ENCODE assay signal across 24 cellular contexts in genomic region chr19:17972230-17972629, GRCh38. TPM values are rescaled to one million over a fixed set of nuclear protein-coding genes. Genes with fewer than 3 reads are reported as not detected.
A peak's percentile ranks its signal among the peaks of the same experiment; 100 is the strongest.
DNase-seq lines count a peak whose midpoint lies in the region; ATAC-seq, FAIRE-seq and TF ChIP-seq lines count a peak whose summit lies in the region.
"Had no signal": no experiment of that assay in that cellular context is flagged by ENCODE, and none has a peak within 500 bp of the region (broad histone marks: within the 10 kb centered on the region; RNA-seq: fewer than 3 reads in every experiment).

No MANE protein-coding gene starts in this region.

- no peaks in the 10 kb centered on the region for H3K9me3 ChIP-seq in BLaER1
- H3K9me3 ChIP-seq in GM12878 (replicated peaks; ENCODE audit: control insufficient read depth, insufficient read depth, low read length): no peaks in the 10 kb centered on the region
- no peaks in the 10 kb centered on the region for H3K9me3 ChIP-seq in neural progenitor cell (ENCODE audit: low read depth)
- no peaks in the 10 kb centered on the region for H3K9me3 ChIP-seq in neuronal stem cell (replicated peaks in 1 of 2; ENCODE audit: control insufficient read depth in 2 of 2, insufficient read depth in 1 of 2, low read depth in 1 of 2, low read length in 2 of 2)
- H3K9me3 ChIP-seq: Caco-2, HAP-1 had no signal

- RAD21 ChIA-PET in GM12878 (lab: Charles Lee; ENCODE audit: unreplicated experiment): interaction anchor here (1.1 kb wide), 1 partner anchor 34 kb away, joined by 4 read pairs; no protein-coding TSS in a partner anchor

- peaks cover 16% of the 10 kb centered on the region for H3K4me1 Mint-ChIP-seq in neural progenitor cell

- no peak overlapping the region for H2BK15ac ChIP-seq in neuronal stem cell (ENCODE audit: low read length)

- peak overlapping the region; percentile 50 for H3K27ac Mint-ChIP-seq in neural progenitor cell
- H3K27ac Mint-ChIP-seq: B cell; CD4-positive, alpha-beta T cell; HFFc6; IgD-negative memory B cell had no signal

- H3K4me3 Mint-ChIP-seq in neural progenitor cell: no peak overlapping the region
- H3K4me3 Mint-ChIP-seq: B cell; CD4-positive, alpha-beta T cell; HFFc6; IgD-negative memory B cell had no signal

- no peak overlapping the region for H4K91ac ChIP-seq in neuronal stem cell (ENCODE audit: low read depth, low read length, poor library complexity)

- H3K27me3 Mint-ChIP-seq in neural progenitor cell (ENCODE audit: insufficient read depth, low read depth): peaks cover 10% of the 10 kb centered on the region

- H3K27ac ChIP-seq in BLaER1 (no peak overlapping the region), GM12878 (ENCODE audit: control insufficient read depth, insufficient read depth) (no peak overlapping the region), neural progenitor cell (no peak overlapping the region), neuronal stem cell (replicated peaks; ENCODE audit: low read length) (no peak overlapping the region)
- H3K27ac ChIP-seq: C4-2B had no signal

- no peak for TF ChIP-seq POLR2A in GM12878 (IDR thresholded peaks at IDR 0.05; ENCODE audit: low read depth, low read length)

- H3K79me2 ChIP-seq in GM12878 (ENCODE audit: control insufficient read depth, insufficient read depth, low read length) (no peaks in the 10 kb centered on the region), neural progenitor cell (ENCODE audit: low read depth) (no peaks in the 10 kb centered on the region)

- no peaks in the 10 kb centered on the region for H3K9me3 Mint-ChIP-seq in neural progenitor cell
- H3K9me3 Mint-ChIP-seq: CD4-positive, alpha-beta T cell; HFFc6; IgD-negative memory B cell had no signal

- H2AK5ac ChIP-seq in neuronal stem cell (ENCODE audit: low read depth, low read length): no peak overlapping the region

- no peak overlapping the region for H3K14ac ChIP-seq in neuronal stem cell (ENCODE audit: low read length)

- FAIRE-seq in GM12878 (lab: Jason Lieb, UNC): no peak
- FAIRE-seq: D721Med, GM12892, GM18507, H1, HTR-8/SVneo had no signal

- H3K23ac ChIP-seq in neuronal stem cell (ENCODE audit: low read depth, low read length, poor library complexity): no peak overlapping the region

- peak; percentile 58 for ATAC-seq in GM12878
- no peak for ATAC-seq in HG03159 (IDR thresholded peaks at IDR 0.05; ENCODE audit: unreplicated experiment)
- ATAC-seq in GM21723 (IDR thresholded peaks at IDR 0.05; ENCODE audit: unreplicated experiment): no peak

- H3K4me1 ChIP-seq in BLaER1 (peaks cover 47% of the 10 kb centered on the region), GM12878 (ENCODE audit: control insufficient read depth, insufficient read depth, low read length) (no peaks in the 10 kb centered on the region), neural progenitor cell (no peaks in the 10 kb centered on the region), neuronal stem cell (ENCODE audit: control insufficient read depth in 2 of 2, insufficient read depth in 1 of 2, low read depth in 1 of 2, low read length in 2 of 2) (peaks cover 4 to 6% of the 10 kb centered on the region in 2 donors)
- H3K4me1 ChIP-seq: Caco-2 had no signal

- H3K9ac ChIP-seq in BLaER1: no peak overlapping the region
- no peak overlapping the region for H3K9ac ChIP-seq in GM12878 (ENCODE audit: control insufficient read depth, insufficient read depth, low read length)
- peak overlapping the region; percentile 32 for H3K9ac ChIP-seq in neural progenitor cell
- H3K9ac ChIP-seq in neuronal stem cell (ENCODE audit: low read depth, low read length, poor library complexity): no peak overlapping the region

- H3K36me3 ChIP-seq in BLaER1 (no peaks in the 10 kb centered on the region), GM12878 (ENCODE audit: control insufficient read depth in 2 of 2, insufficient read depth in 2 of 2, low read length in 1 of 2) (no peaks in the 10 kb centered on the region), neural progenitor cell (no peaks in the 10 kb centered on the region), neuronal stem cell (replicated peaks in 1 of 2; ENCODE audit: control insufficient read depth in 2 of 2, insufficient read depth in 2 of 2, low read length in 2 of 2) (peaks cover 0 to 9% of the 10 kb centered on the region in 2 donors)

- no peak overlapping the region for H2BK5ac ChIP-seq in neuronal stem cell (ENCODE audit: low read length)

- peaks cover 2% of the 10 kb centered on the region for H3K36me3 Mint-ChIP-seq in neural progenitor cell
- H3K36me3 Mint-ChIP-seq: IgD-negative memory B cell had no signal

- H4K20me1 ChIP-seq in BLaER1: no peaks in the 10 kb centered on the region
- no peaks in the 10 kb centered on the region; the same call in 1 of the 2 replicates for H4K20me1 ChIP-seq in GM12878 (ENCODE audit: control insufficient read depth, insufficient read depth)
- no peaks in the 10 kb centered on the region for H4K20me1 ChIP-seq in neural progenitor cell (ENCODE audit: low read depth)

- TF ChIP-seq CTCF in GM20000 (IDR thresholded peaks at IDR 0.05; ENCODE audit: extremely low read depth, missing control alignments) (no peak), GM12878 (IDR thresholded peaks at IDR 0.05 in 2 of 3, conservative IDR thresholded peaks at IDR 0.05 in 1 of 3; ENCODE audit: control insufficient read depth in 2 of 3, extremely low read depth in 1 of 3, insufficient read depth in 1 of 3, low read depth in 3 of 3, low read length in 3 of 3) (no peak), neural progenitor cell (IDR thresholded peaks at IDR 0.05) (no peak)

- intact Hi-C loops in GM12878 (cut with micrococcal nuclease; ENCODE audit: unreplicated experiment): no loop called here

- no peak for TF ChIP-seq EP300 in GM12878 (IDR thresholded peaks at IDR 0.05; ENCODE audit: borderline replicate concordance in 1 of 2, control insufficient read depth in 1 of 2, low read depth in 2 of 2, low read length in 2 of 2)

- CTCF ChIA-PET in GM12878 (lab: Yijun Ruan, JAX): interaction anchor here (1.1 to 1.2 kb wide), 2 partner anchors 28 to 34 kb away, joined by 3 read pairs; no protein-coding TSS in a partner anchor

- H2BK120ac ChIP-seq in neuronal stem cell (ENCODE audit: low read depth, low read length): no peak overlapping the region

- SMC1A ChIA-PET in GM12878 (lab: Charles Lee; ENCODE audit: uncharacterized antibody, unreplicated experiment): no interaction called here

- DNase-seq in GM20000 (ENCODE audit: low spot score): peak; percentile 46
- DNase-seq in GM12878 (ENCODE audit: low read depth, low spot score): no peak
- no peak for DNase-seq in neural progenitor cell (ENCODE audit: low spot score)
- DNase-seq in neuronal stem cell (ENCODE audit: low spot score): no peak
- no peak for DNase-seq in GF-D8 (lab: John Stamatoyannopoulos, UW)
- DNase-seq: 8988T; Caco-2; CD4-positive, alpha-beta T cell; DMS79; HFFc6; Karpas-422; KBM-7 had no signal

- no peak overlapping the region for H3K4me3 ChIP-seq in BLaER1
- no peak overlapping the region for H3K4me3 ChIP-seq in GM12878
- H3K4me3 ChIP-seq in neural progenitor cell: no peak overlapping the region
- H3K4me3 ChIP-seq in neuronal stem cell (ENCODE audit: low read length in 2 of 2): no peak overlapping the region
- H3K4me3 ChIP-seq: HAP-1 had no signal

- no peak overlapping the region for H3K18ac ChIP-seq in neuronal stem cell (ENCODE audit: low read length)

- no peak overlapping the region for H3K4ac ChIP-seq in neuronal stem cell (ENCODE audit: low read length)

- peaks cover 2% of the 10 kb centered on the region for H3K79me1 ChIP-seq in neuronal stem cell (ENCODE audit: low read depth, low read length)

- no peak overlapping the region for H2BK12ac ChIP-seq in neuronal stem cell (ENCODE audit: low read length)

- no peak overlapping the region for H4K8ac ChIP-seq in neuronal stem cell (ENCODE audit: low read depth, low read length)

- POLR2A ChIA-PET in GM12878 (lab: Charles Lee): no interaction called here

- H3K27me3 ChIP-seq in BLaER1 (peaks cover 18% of the 10 kb centered on the region), GM12878 (replicated peaks in 1 of 2; ENCODE audit: control insufficient read depth in 2 of 2, insufficient read depth in 2 of 2, low read length in 1 of 2) (peaks cover 0 to 2% of the 10 kb centered on the region in 2 experiments; a peak in 1 of 4 replicates), neural progenitor cell (peaks cover 10% of the 10 kb centered on the region), neuronal stem cell (ENCODE audit: control insufficient read depth in 3 of 3, insufficient read depth in 3 of 3, low read depth in 1 of 3, low read length in 3 of 3) (peaks cover 0 to 13% (median 7%) of the 10 kb centered on the region in 3 experiments)

- no peaks in the 10 kb centered on the region for H3F3A ChIP-seq in neural progenitor cell (ENCODE audit: low read depth)

- H2AFZ ChIP-seq in GM12878 (ENCODE audit: control insufficient read depth, low read depth, low read length): no peak overlapping the region
- H2AFZ ChIP-seq in neural progenitor cell (replicated peaks): no peak overlapping the region
- no peak overlapping the region for H2AFZ ChIP-seq in neuronal stem cell (ENCODE audit: low read length)

- H3K4me2 ChIP-seq in BLaER1: peak overlapping the region; percentile 64
- no peak overlapping the region for H3K4me2 ChIP-seq in GM12878 (ENCODE audit: control insufficient read depth, insufficient read depth)
- H3K4me2 ChIP-seq in neural progenitor cell: no peak overlapping the region
- H3K4me2 ChIP-seq in neuronal stem cell (ENCODE audit: insufficient read depth, low read length, poor library complexity, severe bottlenecking): no peak overlapping the region

- WGBS in GM12878 (ENCODE audit: insufficient coverage, insufficient replicate concordance, low lambda C conversion rate, missing lambda C conversion rate): 6% methylated on average over 1 of the region's 1 CpG
- no CpG with 5 or more reads among the region's 1 CpG for WGBS in neuronal stem cell (ENCODE audit: extremely low coverage in 2 of 2, insufficient read length in 2 of 2, insufficient replicate concordance in 1 of 2), 2 donors

- in situ Hi-C loops in GM12878 (cut with MboI): no loop called here

- no peak for TF ChIP-seq RAD21 in GM12878 (IDR thresholded peaks at IDR 0.05; ENCODE audit: insufficient read depth, low read depth, low read length)

- BruUV-seq in GM12878 (replicated peaks; lab: Mats Ljungman, UMichigan): no TSS peak

RNA-seq across cellular contexts. Expression of gene KCNN1, which starts 5.3 kb away (rescaled TPM):
- 12.0 and 14.7 TPM in 2 replicates for total RNA-seq in GM12878 (2013; cell fraction: nucleolus; rRNA removed)
- total RNA-seq in GM12878 (2014; rRNA removed): 0.40 and 0.60 TPM in 2 replicates
- 0.09 and 0.14 TPM in 2 replicates for total RNA-seq in GM12878 (2014; rRNA removed; fragmentation: Illumina TruSeq; extraction: Trizol)
- 0.43 and 0.87 TPM in 2 replicates for total RNA-seq in GM12878 (2021)
- polyA plus RNA-seq in GM12878 (2011; ENCODE audit: low read depth): 0.64 TPM
- polyA plus RNA-seq in GM12878 (2011; rRNA removed): 0.45 and 0.95 TPM in 2 replicates
- polyA plus RNA-seq in GM12878 (2011; cell fraction: cytosol; rRNA removed): 1.2 and 1.5 TPM in 2 replicates
- 1.9 and 2.6 TPM in 2 replicates for polyA plus RNA-seq in GM12878 (2011; cell fraction: nucleus; rRNA removed)
- polyA plus RNA-seq in GM12878 (2012): 1.4 and 1.6 TPM in 2 replicates
- polyA plus RNA-seq in GM12878 (2014; fragmentation: Illumina TruSeq; extraction: Trizol): 0.04 and 0.10 TPM in 2 replicates
- polyA plus RNA-seq in GM12878 (2014; fragmentation: Nextera tagmentation; extraction: Ambion mirVana): under 1 TPM in 1 of 2 experiments, not detected in 1; 0.02 TPM
- polyA plus RNA-seq in GM12878 (2014; rRNA removed): 0.13 and 0.31 TPM in 2 replicates
- polyA plus RNA-seq in GM12878 (2016; fragmentation: Nextera tagmentation; extraction: Ambion mirVana): under 1 TPM; 0.16 TPM
- 1.5 and 2.3 TPM in 2 replicates for polyA minus RNA-seq in GM12878 (2011; rRNA and poly(A)+ RNA removed)
- polyA minus RNA-seq in GM12878 (2011; cell fraction: cytosol; rRNA and poly(A)+ RNA removed): 0.52 TPM in 1 of 2 replicates, not detected in the other
- polyA minus RNA-seq in GM12878 (2011; cell fraction: nucleus; rRNA and poly(A)+ RNA removed): 0.85 and 1.1 TPM in 2 replicates
- 1.8 and 5.5 TPM in 2 replicates for total RNA-seq in neural progenitor cell (ENCODE audit: low replicate concordance)
- 8.4 TPM for polyA plus RNA-seq in neuronal stem cell (2013, experiment 1 of 2)
- 7.4 TPM for polyA plus RNA-seq in neuronal stem cell (2013, experiment 2 of 2)
- total RNA-seq: B cell; Caco-2; CD4-positive, alpha-beta T cell; HFFc6 had no signal
- polyA plus RNA-seq: IgD-negative memory B cell had no signal

RNA-seq across cellular contexts. Expression of gene ARRDC2, which starts 35.7 kb away (rescaled TPM):
- 19.4 and 23.9 TPM in 2 replicates for total RNA-seq in GM12878 (2013; cell fraction: nucleolus; rRNA removed)
- total RNA-seq in GM12878 (2014; rRNA removed) (6.8 and 8.8 TPM in 2 replicates), GM12878 (2014; rRNA removed; fragmentation: Illumina TruSeq; extraction: Trizol) (5.5 TPM in 2 replicates), GM12878 (2021) (9.3 and 10.1 TPM in 2 replicates), neural progenitor cell (ENCODE audit: low replicate concordance) (4.7 and 14.4 TPM in 2 replicates)
- polyA plus RNA-seq in GM12878 (2011; ENCODE audit: low read depth): 3.8 TPM
- polyA plus RNA-seq in GM12878 (2011; rRNA removed) (4.4 and 5.2 TPM in 2 replicates), GM12878 (2014; fragmentation: Illumina TruSeq; extraction: Trizol) (4.3 and 4.7 TPM in 2 replicates), GM12878 (2014; fragmentation: Nextera tagmentation; extraction: Ambion mirVana) (1 to 10 TPM in 1 of 2 experiments, under 1 TPM in 1; 0.48 to 1.1 TPM), GM12878 (2014; rRNA removed) (9.6 and 11.1 TPM in 2 replicates), GM12878 (2016; fragmentation: Nextera tagmentation; extraction: Ambion mirVana) (1 to 10 TPM; 1.1 to 2.7 TPM)
- polyA plus RNA-seq in GM12878 (2011; cell fraction: cytosol; rRNA removed): 3.9 and 6.7 TPM in 2 replicates
- polyA plus RNA-seq in GM12878 (2011; cell fraction: nucleus; rRNA removed): 31.0 and 35.9 TPM in 2 replicates
- 6.5 and 8.6 TPM in 2 replicates for polyA plus RNA-seq in GM12878 (2012)
- polyA minus RNA-seq in GM12878 (2011; rRNA and poly(A)+ RNA removed): 3.4 and 4.4 TPM in 2 replicates
- 2.3 and 3.7 TPM in 2 replicates for polyA minus RNA-seq in GM12878 (2011; cell fraction: cytosol; rRNA and poly(A)+ RNA removed)
- polyA minus RNA-seq in GM12878 (2011; cell fraction: nucleus; rRNA and poly(A)+ RNA removed): 4.4 and 8.6 TPM in 2 replicates
- 0.81 TPM for polyA plus RNA-seq in neuronal stem cell (2013, experiment 1 of 2)
- polyA plus RNA-seq in neuronal stem cell (2013, experiment 2 of 2): 0.75 TPM

RNA-seq across cellular contexts. Expression of gene CCDC124, which starts 39.4 kb away (rescaled TPM):
- 11.2 and 12.8 TPM in 2 replicates for total RNA-seq in GM12878 (2013; cell fraction: nucleolus; rRNA removed)
- total RNA-seq in GM12878 (2014; rRNA removed) (50.9 and 70.5 TPM in 2 replicates), GM12878 (2014; rRNA removed; fragmentation: Illumina TruSeq; extraction: Trizol) (13.3 and 14.4 TPM in 2 replicates), GM12878 (2021) (108 and 116 TPM in 2 replicates), neural progenitor cell (ENCODE audit: low replicate concordance) (23.3 and 54.9 TPM in 2 replicates)
- 12.3 TPM for polyA plus RNA-seq in GM12878 (2011; ENCODE audit: low read depth)
- polyA plus RNA-seq in GM12878 (2011; rRNA removed) (11.9 and 33.1 TPM in 2 replicates), GM12878 (2014; fragmentation: Illumina TruSeq; extraction: Trizol) (2.0 and 17.7 TPM in 2 replicates), GM12878 (2014; fragmentation: Nextera tagmentation; extraction: Ambion mirVana) (10 to 100 TPM in 1 of 2 experiments, 1 to 10 TPM in 1; 3.7 to 16.1 TPM), GM12878 (2014; rRNA removed) (137 and 153 TPM in 2 replicates), GM12878 (2016; fragmentation: Nextera tagmentation; extraction: Ambion mirVana) (100 to 1,000 TPM; 166 to 184 TPM)
- polyA plus RNA-seq in GM12878 (2011; cell fraction: cytosol; rRNA removed): 54.0 and 87.9 TPM in 2 replicates
- polyA plus RNA-seq in GM12878 (2011; cell fraction: nucleus; rRNA removed): 33.7 and 51.4 TPM in 2 replicates
- polyA plus RNA-seq in GM12878 (2012): 45.0 and 63.4 TPM in 2 replicates
- polyA minus RNA-seq in GM12878 (2011; rRNA and poly(A)+ RNA removed): 3.7 and 9.3 TPM in 2 replicates
- polyA minus RNA-seq in GM12878 (2011; cell fraction: cytosol; rRNA and poly(A)+ RNA removed): 11.5 and 14.8 TPM in 2 replicates
- 5.1 and 14.2 TPM in 2 replicates for polyA minus RNA-seq in GM12878 (2011; cell fraction: nucleus; rRNA and poly(A)+ RNA removed)
- 88.1 TPM for polyA plus RNA-seq in neuronal stem cell (2013, experiment 1 of 2)
- 85.6 TPM for polyA plus RNA-seq in neuronal stem cell (2013, experiment 2 of 2)
